Comparison of ENCODE assay signal across 1 cellular context in genomic region chr9:21560281-21560745, GRCh38.
TF ChIP-seq lines count a peak whose summit lies in the region.

No MANE protein-coding gene starts in this region.

TF ChIP-seq in HCT116, 20 proteins besides CTCF, POLR2A, EP300 and RAD21 (continued from another document):
- TF ChIP-seq REST (IDR thresholded peaks at IDR 0.05; ENCODE audit: low read depth): no peak
- TF ChIP-seq CEBPB (IDR thresholded peaks at IDR 0.05; ENCODE audit: low read depth): 0 out of 2 replicates have a peak, but pooled peaks have one; percentile 9
- TF ChIP-seq POLR2AphosphoS5 (IDR thresholded peaks at IDR 0.05; ENCODE audit: low read depth, low read length): peak; percentile 7; the same call in 1 of the 2 replicates
